25 cellular contexts compared by ENCODE assay signal in the genomic region with DNA sequence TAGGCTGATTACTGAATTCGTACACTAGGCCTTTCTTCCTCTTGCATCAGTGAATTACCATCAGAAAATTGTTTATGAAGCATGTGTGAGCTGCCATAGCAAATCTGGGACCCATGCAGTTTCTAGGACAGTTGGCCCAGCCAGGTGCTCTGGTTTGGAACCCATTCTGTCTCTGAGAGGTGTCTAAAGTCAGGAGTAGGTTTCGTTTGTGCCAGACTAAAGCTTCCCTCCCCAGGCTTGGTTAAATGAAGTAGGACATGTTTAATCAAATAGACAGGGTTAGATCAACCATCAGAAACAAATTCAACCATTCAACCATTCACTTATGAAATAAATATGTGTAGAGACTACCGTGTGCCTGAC.
"Had no signal": no experiment of that assay in that cellular context is flagged by ENCODE, and none has a peak within 500 bp of the region (broad histone marks: within the 10 kb centered on the region; RNA-seq: fewer than 3 reads in every experiment).

No MANE protein-coding gene starts in this region.

- ATAC-seq: effector memory CD8-positive, alpha-beta T cell; esophagus mucosa; gastrocnemius medialis; heart right ventricle; left cardiac atrium; lower lobe of right lung; mucosa of descending colon had no signal

- H3K4me3 ChIP-seq: coronary artery, dorsolateral prefrontal cortex, esophagus squamous epithelium, gastrocnemius medialis, heart right ventricle, left ventricle myocardium inferior, lower lobe of right lung, mucosa of descending colon had no signal

- H3K4me1 ChIP-seq: lower lobe of right lung had no signal

- DNase-seq: dermis blood vessel endothelial cell; dorsolateral prefrontal cortex; effector CD4-positive, alpha-beta T cell; effector memory CD8-positive, alpha-beta T cell; endodermal cell; erythroblast; esophagus squamous epithelium; foreskin fibroblast; foreskin melanocyte; gastrocnemius medialis; glutamatergic neuron; heart right ventricle; hippocampal formation; left cardiac atrium; left ventricle myocardium inferior; lower lobe of right lung; mesenchymal stem cell; mucosa of descending colon had no signal

- H3K36me3 ChIP-seq: esophagus squamous epithelium, gastrocnemius medialis, heart right ventricle, left ventricle myocardium inferior, lower lobe of right lung had no signal

- H3K27me3 ChIP-seq: esophagus squamous epithelium, gastrocnemius medialis, heart right ventricle had no signal

- H3K9me3 ChIP-seq: esophagus squamous epithelium, gastrocnemius medialis, heart right ventricle, left ventricle myocardium inferior, lower lobe of right lung, mucosa of descending colon had no signal

- FAIRE-seq: colon, endometrium, islet of Langerhans, keratinocyte had no signal

- H3K27ac ChIP-seq: coronary artery, dorsolateral prefrontal cortex, epithelial cell of prostate, esophagus squamous epithelium, gastrocnemius medialis, heart right ventricle, left ventricle myocardium inferior, lower lobe of right lung had no signal
